ENCODE assay signal across 8 cellular contexts in genomic region chr11:17730608-17731462, GRCh38. TPM values are rescaled to one million over a fixed set of nuclear protein-coding genes. Genes with fewer than 3 reads are reported as not detected.
A peak's percentile ranks its signal among the peaks of the same experiment; 100 is the strongest.
DNase-seq lines count a peak whose midpoint lies in the region; ATAC-seq and TF ChIP-seq lines count a peak whose summit lies in the region.

No MANE protein-coding gene starts in this region.

- TF ChIP-seq CTCF in GM10266 (IDR thresholded peaks at IDR 0.05; ENCODE audit: control insufficient read depth, insufficient read depth, low read depth, missing control alignments): peak; percentile 93

- H3K9me3 Mint-ChIP-seq in activated naive CD4-positive, alpha-beta T cell treated with anti-CD3 and anti-CD28 coated beads, Interleukin-2, amount 10 ng/mL, durations not matched to agents 7 days and 5 days: no peaks in the 10 kb centered on the region

- no peak overlapping the region for H3K4me3 Mint-ChIP-seq in activated naive CD4-positive, alpha-beta T cell treated with anti-CD3 and anti-CD28 coated beads, Interleukin-2, amount 10 ng/mL, durations not matched to agents 7 days and 5 days

- H3K27ac ChIP-seq in SJCRH30: peak overlapping the region; percentile 9; the same call in 1 of the 2 replicates

- no peaks in the 10 kb centered on the region for H3K9me3 ChIP-seq in SJCRH30 (replicated peaks)

- H3K27me3 ChIP-seq in SJCRH30: no peaks in the 10 kb centered on the region

- peak; percentile 90 for DNase-seq in GM10266 (ENCODE audit: extremely low spot score)
- peak; percentile 94 for DNase-seq in NCI-H1092 (lab: John Stamatoyannopoulos, UW)
- peak; percentile 90 to 98 for DNase-seq in SJCRH30
- peak; percentile 76 for DNase-seq in activated naive CD4-positive, alpha-beta T cell treated with anti-CD3 and anti-CD28 coated beads, Interleukin-2, amount 10 ng/mL, durations not matched to agents 7 days and 5 days
- peak; percentile 73 for DNase-seq in glomerular visceral epithelial cell (ENCODE audit: extremely low spot score)
- DNase-seq in posterior vena cava (ENCODE audit: low spot score): peak; percentile 92
- no peak for DNase-seq in mesenteric fat pad (ENCODE audit: low spot score)

- intact Hi-C loops in posterior vena cava (cut with DNase I): loop anchor here in 1 of 2 donors (2.0 kb wide), 1 partner anchor 248 kb away; no protein-coding TSS in a partner anchor

- no peak overlapping the region for H3K4me3 ChIP-seq in SJCRH30

- H3K27me3 Mint-ChIP-seq in activated naive CD4-positive, alpha-beta T cell treated with anti-CD3 and anti-CD28 coated beads, Interleukin-2, amount 10 ng/mL, durations not matched to agents 7 days and 5 days: peaks cover 47% of the 10 kb centered on the region

- CTCF ChIA-PET in activated naive CD4-positive, alpha-beta T cell treated with anti-CD3 and anti-CD28 coated beads, Interleukin-2, amount 10 ng/mL, durations not matched to agents 7 days and 5 days (lab: Charles Lee): interaction anchor here (0.7 to 3.6 kb wide), 38 partner anchors 8 to 993 kb away, joined by 3 to 84 read pairs (median 4); partner anchors contain the start of genes C11orf58 and SAAL1

- H3K4me1 Mint-ChIP-seq in activated naive CD4-positive, alpha-beta T cell treated with anti-CD3 and anti-CD28 coated beads, Interleukin-2, amount 10 ng/mL, durations not matched to agents 7 days and 5 days: peaks cover 7% of the 10 kb centered on the region

- ATAC-seq in HG02571 (IDR thresholded peaks at IDR 0.05; ENCODE audit: unreplicated experiment): peak; percentile 77

- peaks cover 11% of the 10 kb centered on the region for H3K36me3 ChIP-seq in SJCRH30

- H3K4me1 ChIP-seq in SJCRH30: peaks cover 41% of the 10 kb centered on the region

- no peaks in the 10 kb centered on the region for H3K36me3 Mint-ChIP-seq in activated naive CD4-positive, alpha-beta T cell treated with anti-CD3 and anti-CD28 coated beads, Interleukin-2, amount 10 ng/mL, durations not matched to agents 7 days and 5 days

- no peak overlapping the region for H3K27ac Mint-ChIP-seq in activated naive CD4-positive, alpha-beta T cell treated with anti-CD3 and anti-CD28 coated beads, Interleukin-2, amount 10 ng/mL, durations not matched to agents 7 days and 5 days

RNA-seq across cellular contexts. Expression of gene KCNC1, which starts 3.7 kb away (rescaled TPM):
- 5.2 and 6.7 TPM in 2 replicates for total RNA-seq in SJCRH30 (2014; rRNA removed; shearing (Covaris generic))
- not detected for total RNA-seq in posterior vena cava
- not detected for total RNA-seq in mesenteric fat pad

RNA-seq across cellular contexts. Expression of gene MYOD1, which starts 11.5 kb away (rescaled TPM):
- 675 and 679 TPM in 2 replicates for total RNA-seq in SJCRH30 (2014; rRNA removed; shearing (Covaris generic))
- total RNA-seq in posterior vena cava (not detected), mesenteric fat pad (not detected)

Comparison
In these comparisons a context has a peak if more than half of its experiments do, and no peak if none do; other contexts are left out.
1. RNA of gene MYOD1, which starts 11.5 kb away (total RNA-seq): 675 to 679 TPM in SJCRH30; not detected in posterior vena cava and not detected in mesenteric fat pad (single experiment); every median in the first group is over 100 times any median in the second.